ENCODE assay signal across 25 cellular contexts in genomic region chr2:62450716-62451191, GRCh38. TPM values are rescaled to one million over a fixed set of nuclear protein-coding genes. Genes with fewer than 3 reads are reported as not detected.
"Had no signal": no experiment of that assay in that cellular context is flagged by ENCODE, and none has a peak within 500 bp of the region (broad histone marks: within the 10 kb centered on the region; RNA-seq: fewer than 3 reads in every experiment).

No MANE protein-coding gene starts in this region.

- H3K36me3 ChIP-seq: esophagus muscularis mucosa, gastrocnemius medialis, lower lobe of right lung, prostate gland, vagina had no signal

- H3K4me1 Mint-ChIP-seq: activated naive CD8-positive, alpha-beta T cell treated with anti-CD3 and anti-CD28 coated beads for 36 hours; stimulated activated memory B cell treated with anti-CD40 and anti-IgM and Interleukin-4, amounts not matched to agents 10 μg/mL and 1 μg/mL and 100 μg/mL, for 72 hours had no signal

- H3K4me3 ChIP-seq: coronary artery, esophagus muscularis mucosa, gastrocnemius medialis, lower lobe of right lung, prostate gland, smooth muscle cell, testis, vagina had no signal

- DNase-seq: activated CD8-positive, alpha-beta memory T cell treated with anti-CD3 and anti-CD28 coated beads for 24 hours; activated CD8-positive, alpha-beta memory T cell treated with anti-CD3 and anti-CD28 coated beads, Interleukin-2, amount 50 U/mL, for 4 hours; activated naive CD4-positive, alpha-beta T cell treated with Interleukin-2 at 50 U/mL for 16 hours; activated naive CD8-positive, alpha-beta T cell treated with anti-CD3 and anti-CD28 coated beads for 36 hours; activated T-cell treated with anti-CD3 and anti-CD28 coated beads, Interleukin-2, amount 50 U/mL, for 24 hours; gastrocnemius medialis; hypothalamus; lower lobe of right lung; right cardiac atrium; stimulated activated CD4-positive, alpha-beta T cell treated with anti-CD3 and anti-CD28 coated beads, Interleukin-15, amount 100 ng/mL, for 24 hours; T1000; testis had no signal

- H3K4me1 ChIP-seq: gastrocnemius medialis, lower lobe of right lung, prostate gland, testis, vagina had no signal

- H3K4me3 Mint-ChIP-seq: activated naive CD8-positive, alpha-beta T cell treated with anti-CD3 and anti-CD28 coated beads for 36 hours; activated T-cell treated with anti-CD3 and anti-CD28 coated beads, Interleukin-2, amount 50 U/mL, for 24 hours; natural killer cell treated with Interleukin-12 subunit alpha and Interleukin-12 subunit beta and Interleukin-15 and Interleukin-18, amount 100 ng/mL, for 72 hours; stimulated activated memory B cell treated with anti-CD40 and anti-IgM and Interleukin-4, amounts not matched to agents 10 μg/mL and 1 μg/mL and 100 μg/mL, for 72 hours; T-helper 1 cell treated with Interleukin-12 subunit alpha and Interleukin-12 subunit beta and Interleukin-4 antibody, amounts not matched to agents 30 μg/mL and 1 μg/mL, for 36 hours; type B pancreatic cell; WTC11 had no signal

- H3K27ac Mint-ChIP-seq: activated naive CD8-positive, alpha-beta T cell treated with anti-CD3 and anti-CD28 coated beads for 36 hours; activated T-cell treated with anti-CD3 and anti-CD28 coated beads, Interleukin-2, amount 50 U/mL, for 24 hours; activated T-helper 2 cell treated with anti-CD3 and anti-CD28 coated beads, Interferon-gamma antibody, Interleukin-2, Interleukin-4, amounts not matched to agents 10 μg/mL and 5 μg/mL and 100 μg/mL, durations not matched to agents 14 hours and 24 hours and 36 hours; natural killer cell treated with Interleukin-12 subunit alpha and Interleukin-12 subunit beta and Interleukin-15 and Interleukin-18, amount 100 ng/mL, for 72 hours; stimulated activated memory B cell treated with anti-CD40 and anti-IgM and Interleukin-4, amounts not matched to agents 10 μg/mL and 1 μg/mL and 100 μg/mL, for 72 hours; T-helper 1 cell treated with Interleukin-12 subunit alpha and Interleukin-12 subunit beta and Interleukin-4 antibody, amounts not matched to agents 30 μg/mL and 1 μg/mL, for 36 hours; type B pancreatic cell; WTC11 had no signal

- FAIRE-seq: astrocyte, bronchial epithelial cell had no signal

- H3K36me3 Mint-ChIP-seq: activated naive CD8-positive, alpha-beta T cell treated with anti-CD3 and anti-CD28 coated beads for 36 hours; natural killer cell treated with Interleukin-12 subunit alpha and Interleukin-12 subunit beta and Interleukin-15 and Interleukin-18, amount 100 ng/mL, for 72 hours; stimulated activated memory B cell treated with anti-CD40 and anti-IgM and Interleukin-4, amounts not matched to agents 10 μg/mL and 1 μg/mL and 100 μg/mL, for 72 hours; type B pancreatic cell; WTC11 had no signal

- H3K9me3 Mint-ChIP-seq: activated naive CD8-positive, alpha-beta T cell treated with anti-CD3 and anti-CD28 coated beads for 36 hours; activated T-cell treated with anti-CD3 and anti-CD28 coated beads, Interleukin-2, amount 50 U/mL, for 24 hours; activated T-helper 2 cell treated with anti-CD3 and anti-CD28 coated beads, Interferon-gamma antibody, Interleukin-2, Interleukin-4, amounts not matched to agents 10 μg/mL and 5 μg/mL and 100 μg/mL, durations not matched to agents 14 hours and 24 hours and 36 hours; natural killer cell treated with Interleukin-12 subunit alpha and Interleukin-12 subunit beta and Interleukin-15 and Interleukin-18, amount 100 ng/mL, for 72 hours; stimulated activated memory B cell treated with anti-CD40 and anti-IgM and Interleukin-4, amounts not matched to agents 10 μg/mL and 1 μg/mL and 100 μg/mL, for 72 hours; T-helper 1 cell treated with Interleukin-12 subunit alpha and Interleukin-12 subunit beta and Interleukin-4 antibody, amounts not matched to agents 30 μg/mL and 1 μg/mL, for 36 hours; type B pancreatic cell; WTC11 had no signal

- H3K9me3 ChIP-seq: esophagus muscularis mucosa, gastrocnemius medialis, lower lobe of right lung, prostate gland, testis, vagina had no signal

- H3K27ac ChIP-seq: coronary artery, esophagus muscularis mucosa, gastrocnemius medialis, lower lobe of right lung, prostate gland, testis, vagina had no signal

- H3K27me3 ChIP-seq: esophagus muscularis mucosa, gastrocnemius medialis, testis, vagina had no signal

- ATAC-seq: gastrocnemius medialis; stimulated activated memory B cell treated with anti-CD40 and anti-IgM and Interleukin-4, amounts not matched to agents 10 μg/mL and 1 μg/mL and 100 μg/mL, for 72 hours; WTC11 had no signal

RNA-seq across cellular contexts. Expression of gene TMEM17, which starts 55.2 kb away (rescaled TPM):
- total RNA-seq: activated T-helper 2 cell treated with anti-CD3 and anti-CD28 coated beads, Interferon-gamma antibody, Interleukin-2, Interleukin-4, amounts not matched to agents 10 μg/mL and 5 μg/mL and 100 μg/mL, durations not matched to agents 14 hours and 24 hours and 36 hours had no signal
